ENCODE assay signal across 11 cellular contexts in the genomic region with DNA sequence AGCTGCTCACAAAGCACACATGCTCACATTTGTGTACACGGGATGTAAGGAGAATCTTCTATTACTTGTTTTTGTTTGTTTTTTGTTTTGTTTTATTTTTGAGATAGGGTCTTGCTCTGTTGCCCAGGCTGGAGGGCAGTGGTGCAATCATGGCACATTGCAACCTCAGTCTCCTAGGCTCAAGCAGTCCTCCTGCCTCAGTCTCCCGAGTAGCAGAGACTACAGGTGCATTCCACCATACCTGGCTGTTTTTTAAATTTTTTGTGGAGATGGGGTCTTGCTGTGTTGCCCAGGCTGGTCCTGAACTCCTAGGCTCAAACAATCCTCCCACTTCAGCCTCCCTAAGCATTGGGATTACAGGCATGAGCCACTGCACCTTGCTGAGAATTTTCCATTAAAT. TPM values are rescaled to one million over a fixed set of nuclear protein-coding genes. Genes with fewer than 3 reads are reported as not detected.
"Had no signal": no experiment of that assay in that cellular context is flagged by ENCODE, and none has a peak within 500 bp of the region (broad histone marks: within the 10 kb centered on the region; RNA-seq: fewer than 3 reads in every experiment).

No MANE protein-coding gene starts in this region.

- FAIRE-seq: H1, H54 had no signal

- H3K4me3 ChIP-seq: GM23338 had no signal

- H3K27ac ChIP-seq: HL-60 had no signal

- DNase-seq: H9, HCEC 1CT, HFFc6, Kasumi-1, KG1 had no signal

- H3K4me3 Mint-ChIP-seq: GM23338, H9, HFFc6, IgD-negative memory B cell had no signal

- H3K4me1 Mint-ChIP-seq: GM23338, IgD-negative memory B cell had no signal

- H3K27ac Mint-ChIP-seq: GM23338, H9, HFFc6, IgD-negative memory B cell had no signal

- ATAC-seq: GM23338 had no signal

RNA-seq across cellular contexts. Expression of a gene that starts 41.8 kb away (rescaled TPM):
- total RNA-seq: HFFc6, HT1080 had no signal
